17 cellular contexts compared by ENCODE assay signal in genomic region chr15:71124937-71125755, GRCh38. TPM values are rescaled to one million over a fixed set of nuclear protein-coding genes. Genes with fewer than 3 reads are reported as not detected.
A peak's percentile ranks its signal among the peaks of the same experiment; 100 is the strongest.
DNase-seq lines count a peak whose midpoint lies in the region; ATAC-seq and TF ChIP-seq lines count a peak whose summit lies in the region.
"Had no signal": no experiment of that assay in that cellular context is flagged by ENCODE, and none has a peak within 500 bp of the region (broad histone marks: within the 10 kb centered on the region; RNA-seq: fewer than 3 reads in every experiment).

No MANE protein-coding gene starts in this region.

- no peak for ATAC-seq in HG02938 (IDR thresholded peaks at IDR 0.05; ENCODE audit: unreplicated experiment)
- ATAC-seq: naive thymus-derived CD8-positive, alpha-beta T cell; stimulated activated naive B cell treated with anti-CD40 and anti-IgM and Interleukin-4, amounts not matched to agents 10 μg/mL and 1 μg/mL and 100 μg/mL, for 72 hours had no signal

- H3K9ac ChIP-seq in muscle layer of colon (ENCODE audit: low read length) = no peak overlapping the region
- H3K9ac ChIP-seq: GM23248 had no signal

- H3K27me3 ChIP-seq in ascending aorta (no peaks in the 10 kb centered on the region), muscle layer of colon (ENCODE audit: control insufficient read depth in 1 of 2, insufficient read depth in 2 of 2, low read length in 2 of 2) (no peaks in the 10 kb centered on the region), thyroid gland (no peaks in the 10 kb centered on the region)
- H3K27me3 ChIP-seq: MG63, upper lobe of left lung had no signal

- H3K27ac ChIP-seq in ascending aorta (peak overlapping the region; percentile 90 to 94), muscle layer of colon (ENCODE audit: low read depth, low read length) (peak overlapping the region; percentile 28), thyroid gland (peak overlapping the region in 2 of 3 donors; percentile 34 to 57)
- H3K27ac ChIP-seq: GM23248, upper lobe of left lung had no signal

- no peak for TF ChIP-seq POLR2A in thyroid gland (IDR thresholded peaks at IDR 0.05)

- H3K36me3 ChIP-seq in ascending aorta (no peaks in the 10 kb centered on the region), muscle layer of colon (ENCODE audit: insufficient read depth, low read length) (no peaks in the 10 kb centered on the region), thyroid gland (no peaks in the 10 kb centered on the region)
- H3K36me3 ChIP-seq: upper lobe of left lung had no signal

- DNase-seq in ascending aorta (ENCODE audit: low spot score in 2 of 2) (no peak), fibroblast of the aortic adventitia (ENCODE audit: low read depth) (peak; percentile 57), thyroid gland (peak in 1 of 2 donors; percentile 33), RPMI8226 (no peak), activated T-cell treated with anti-CD3 and anti-CD28 coated beads for 4 hours (no peak)
- DNase-seq: activated CD4-positive, alpha-beta T cell treated with anti-CD3 and anti-CD28 coated beads for 48 hours; amygdala; DND-41; MG63; naive thymus-derived CD8-positive, alpha-beta T cell; NCI-H1694 treated with DMSO at 0.1 percent for 48 hours; NCI-H226; stimulated activated naive B cell treated with anti-CD40 and anti-IgM and Interleukin-4, amounts not matched to agents 10 μg/mL and 1 μg/mL and 100 μg/mL, for 72 hours had no signal

- intact Hi-C loops in ascending aorta (cut with DNase I) (no loop called here), thyroid gland (cut with DNase I) (no loop called here)

- H3K9me3 ChIP-seq in ascending aorta = no peaks in the 10 kb centered on the region
- no peaks in the 10 kb centered on the region for H3K9me3 ChIP-seq in muscle layer of colon (ENCODE audit: low read length)
- no peaks in the 10 kb centered on the region for H3K9me3 ChIP-seq in thyroid gland
- H3K9me3 ChIP-seq: MG63, upper lobe of left lung had no signal

- TF ChIP-seq CTCF in ascending aorta (IDR thresholded peaks at IDR 0.05) = no peak
- TF ChIP-seq CTCF in fibroblast of the aortic adventitia (IDR thresholded peaks at IDR 0.05; ENCODE audit: insufficient read depth, low read length) = peak; percentile 26
- TF ChIP-seq CTCF in thyroid gland (IDR thresholded peaks at IDR 0.05) = peak in 2 of 6 experiments; percentile 9 to 10

- 41 to 63% methylated on average over 8 of the region's 8 CpGs for WGBS in thyroid gland, 2 donors

- H3K4me1 ChIP-seq in ascending aorta (peaks cover 4 to 48% of the 10 kb centered on the region in 2 donors), muscle layer of colon (ENCODE audit: insufficient read depth, low read length) (peaks cover 14% of the 10 kb centered on the region), thyroid gland (peaks cover 32 to 49% of the 10 kb centered on the region in 2 donors)
- H3K4me1 ChIP-seq: upper lobe of left lung had no signal

- peak overlapping the region; percentile 19 to 55 for H3K4me3 ChIP-seq in ascending aorta
- H3K4me3 ChIP-seq in fibroblast of the aortic adventitia (ENCODE audit: low read depth, low read length) = peak overlapping the region; percentile 32
- H3K4me3 ChIP-seq in muscle layer of colon (ENCODE audit: low read depth in 1 of 2, low read length in 2 of 2) = no peak overlapping the region
- H3K4me3 ChIP-seq in thyroid gland (replicated peaks in 1 of 3) = no peak overlapping the region
- H3K4me3 ChIP-seq: GM23248, MG63, upper lobe of left lung had no signal

RNA-seq across cellular contexts. Expression of gene THSD4, which starts 9.9 kb away (rescaled TPM):
- 151 TPM for total RNA-seq in ascending aorta
- 28.1 and 50.9 TPM in 2 replicates for total RNA-seq in fibroblast of the aortic adventitia (ENCODE audit: low replicate concordance)
- total RNA-seq in thyroid gland = 10 to 100 TPM; 23.0 to 68.5 (median 48.6) TPM
- total RNA-seq: naive thymus-derived CD8-positive, alpha-beta T cell had no signal

Comparison
In these comparisons a context has a peak if more than half of its experiments do, and no peak if none do; other contexts are left out.
1. H3K27ac ChIP-seq: peak in every context shown above with its lines; median percentile 92 in ascending aorta; 46 in thyroid gland; 28 in muscle layer of colon.
2. H3K4me3 ChIP-seq: peak in ascending aorta (2 of 2) and fibroblast of the aortic adventitia (single experiment); none in muscle layer of colon (0 of 2) and thyroid gland (0 of 3).